ENCODE assay signal across 24 cellular contexts in genomic region chr1:60541831-60542532, GRCh38.
"Had no signal": no experiment of that assay in that cellular context is flagged by ENCODE, and none has a peak within 500 bp of the region (broad histone marks: within the 10 kb centered on the region; RNA-seq: fewer than 3 reads in every experiment).

No MANE protein-coding gene starts in this region.

- H3K27ac Mint-ChIP-seq: dendritic cell treated with granulocyte-macrophage colony-stimulating factor and Interleukin-4, amounts not matched to agents 40 ng/mL and 50 ng/mL, for 4 days; memory B cell; nephron progenitor cell; stimulated activated naive B cell treated with anti-CD40 and anti-IgM and Interleukin-4, amounts not matched to agents 10 μg/mL and 1 μg/mL and 100 μg/mL, for 72 hours; stimulated activated naive CD8-positive, alpha-beta T cell treated with anti-CD3 and anti-CD28 coated beads, Interleukin-15, amount 100 ng/mL, for 72 hours had no signal

- ATAC-seq: lower lobe of right lung; right lobe of liver; stimulated activated naive B cell treated with anti-CD40 and anti-IgM and Interleukin-4, amounts not matched to agents 10 μg/mL and 1 μg/mL and 100 μg/mL, for 72 hours; stimulated activated naive CD8-positive, alpha-beta T cell treated with anti-CD3 and anti-CD28 coated beads, Interleukin-15, amount 100 ng/mL, for 72 hours had no signal

- H3K36me3 ChIP-seq: heart right ventricle, left lung, lower lobe of right lung, prostate gland, right lobe of liver, transverse colon had no signal

- H3K4me1 ChIP-seq: lower lobe of right lung, parathyroid adenoma, prostate gland, right lobe of liver, testis, transverse colon had no signal

- H3K36me3 Mint-ChIP-seq: memory B cell; naive B cell; stimulated activated naive B cell treated with anti-CD40 and anti-IgM and Interleukin-4, amounts not matched to agents 10 μg/mL and 1 μg/mL and 100 μg/mL, for 72 hours had no signal

- H3K9ac ChIP-seq: parathyroid adenoma had no signal

- H3K27ac ChIP-seq: heart right ventricle, left lung, lower lobe of right lung, parathyroid adenoma, prostate gland, right lobe of liver, testis, transverse colon had no signal

- H3K4me1 Mint-ChIP-seq: central memory CD8-positive, alpha-beta T cell; memory B cell; naive B cell; nephron progenitor cell; stimulated activated naive CD8-positive, alpha-beta T cell treated with anti-CD3 and anti-CD28 coated beads, Interleukin-15, amount 100 ng/mL, for 72 hours had no signal

- H3K4me3 ChIP-seq: heart right ventricle, left lung, lower lobe of right lung, prostate gland, right lobe of liver, testis, transverse colon had no signal

- H3K79me2 ChIP-seq: parathyroid adenoma had no signal

- H3K27me3 Mint-ChIP-seq: central memory CD8-positive, alpha-beta T cell; dendritic cell treated with granulocyte-macrophage colony-stimulating factor and Interleukin-4, amounts not matched to agents 40 ng/mL and 50 ng/mL, for 4 days; memory B cell; naive B cell; stimulated activated naive B cell treated with anti-CD40 and anti-IgM and Interleukin-4, amounts not matched to agents 10 μg/mL and 1 μg/mL and 100 μg/mL, for 72 hours; stimulated activated naive CD8-positive, alpha-beta T cell treated with anti-CD3 and anti-CD28 coated beads, Interleukin-15, amount 100 ng/mL, for 72 hours had no signal

- H3K27me3 ChIP-seq: heart right ventricle, left lung, right lobe of liver, testis, transverse colon had no signal

- H2AFZ ChIP-seq: parathyroid adenoma had no signal

- DNase-seq: erythroblast; heart right ventricle; hypothalamus; left lung; lower lobe of right lung; midbrain; naive B cell; nephron progenitor cell; retina; right lobe of liver; stimulated activated CD4-positive, alpha-beta T cell treated with anti-CD3 and anti-CD28 coated beads, Interleukin-2, amount 100 ng/mL, for 24 hours; stimulated activated CD4-positive, alpha-beta T cell treated with anti-CD3 and anti-CD28 coated beads, Interleukin-4, amount 100 ng/mL, for 4 hours; stimulated activated naive B cell treated with anti-CD40 and anti-IgM and Interleukin-4, amounts not matched to agents 10 μg/mL and 1 μg/mL and 100 μg/mL, for 72 hours; stimulated activated naive CD8-positive, alpha-beta T cell treated with anti-CD3 and anti-CD28 coated beads, Interleukin-15, amount 100 ng/mL, for 72 hours; testis; transverse colon had no signal

- H3K4me3 Mint-ChIP-seq: central memory CD8-positive, alpha-beta T cell; dendritic cell treated with granulocyte-macrophage colony-stimulating factor and Interleukin-4, amounts not matched to agents 40 ng/mL and 50 ng/mL, for 4 days; memory B cell; naive B cell; nephron progenitor cell; stimulated activated naive B cell treated with anti-CD40 and anti-IgM and Interleukin-4, amounts not matched to agents 10 μg/mL and 1 μg/mL and 100 μg/mL, for 72 hours; stimulated activated naive CD8-positive, alpha-beta T cell treated with anti-CD3 and anti-CD28 coated beads, Interleukin-15, amount 100 ng/mL, for 72 hours had no signal

- FAIRE-seq: colon, frontal cortex, islet of Langerhans had no signal

- H3K9me3 ChIP-seq: prostate gland, right lobe of liver, testis had no signal
